Comparison of ENCODE assay signal across 8 cellular contexts in genomic region chr1:26827663-26828062, GRCh38. TPM values are rescaled to one million over a fixed set of nuclear protein-coding genes. Genes with fewer than 3 reads are reported as not detected.
DNase-seq lines count a peak whose midpoint lies in the region; ATAC-seq, FAIRE-seq and TF ChIP-seq lines count a peak whose summit lies in the region.
"Had no signal": no experiment of that assay in that cellular context is flagged by ENCODE, and none has a peak within 500 bp of the region (broad histone marks: within the 10 kb centered on the region; RNA-seq: fewer than 3 reads in every experiment).

No MANE protein-coding gene starts in this region.

- no peak for TF ChIP-seq POLR2A in H54 (IDR thresholded peaks at IDR 0.05; ENCODE audit: low read depth, low read length)

- H3K27ac ChIP-seq in iPS-18a (ENCODE audit: low read length): no peak overlapping the region
- H3K27ac ChIP-seq: epithelial cell of prostate had no signal

- no peaks in the 10 kb centered on the region for H3K27me3 Mint-ChIP-seq in activated T-helper 17 cell treated with anti-CD3 and anti-CD28 coated beads, Interleukin-2, amount 50 U/mL, for 72 hours

- H3K9ac ChIP-seq in iPS-18a (ENCODE audit: low read length): no peak overlapping the region

- H3K4me3 ChIP-seq in HFF-Myc (replicated peaks; ENCODE audit: low read depth, low read length) (peak overlapping the region; percentile 66), iPS-18a (ENCODE audit: low read length) (peak overlapping the region; percentile 55)

- ATAC-seq in activated T-helper 17 cell treated with anti-CD3 and anti-CD28 coated beads, Interleukin-2, amount 50 U/mL, for 72 hours (replicated peaks): no peak
- no peak for ATAC-seq in stimulated activated effector memory CD8-positive, alpha-beta T cell treated with anti-CD3 and anti-CD28 coated beads, Interleukin-12 subunit alpha, Interleukin-12 subunit beta, amount 100 ng/mL, for 72 hours
- ATAC-seq in GM18873 (IDR thresholded peaks at IDR 0.05; ENCODE audit: low FRiP score, unreplicated experiment): no peak

- TF ChIP-seq CTCF in HFF-Myc (IDR thresholded peaks at IDR 0.05; ENCODE audit: low read depth, low read length, missing control alignments): no peak
- TF ChIP-seq CTCF in GM10266 (IDR thresholded peaks at IDR 0.05; ENCODE audit: control insufficient read depth, insufficient read depth, low read depth, missing control alignments): no peak

- FAIRE-seq in H54 (lab: Jason Lieb, UNC): no peak

- H3K4me1 Mint-ChIP-seq in activated T-helper 17 cell treated with anti-CD3 and anti-CD28 coated beads, Interleukin-2, amount 50 U/mL, for 72 hours: peaks cover 46% of the 10 kb centered on the region
- H3K4me1 Mint-ChIP-seq in stimulated activated effector memory CD8-positive, alpha-beta T cell treated with anti-CD3 and anti-CD28 coated beads, Interleukin-12 subunit alpha, Interleukin-12 subunit beta, amount 100 ng/mL, for 72 hours: peaks cover 61% of the 10 kb centered on the region

- H3K9me3 ChIP-seq in iPS-18a (ENCODE audit: control insufficient read depth, low read depth, low read length): no peaks in the 10 kb centered on the region

- H3K27me3 ChIP-seq in iPS-18a (ENCODE audit: control insufficient read depth, insufficient read depth, low read length): no peaks in the 10 kb centered on the region

- peaks cover 4% of the 10 kb centered on the region for H3K36me3 ChIP-seq in iPS-18a (ENCODE audit: control insufficient read depth, low read depth, low read length)

- H3K4me1 ChIP-seq in iPS-18a (ENCODE audit: control insufficient read depth, low read depth, low read length): peaks cover 5% of the 10 kb centered on the region

- H3K27ac Mint-ChIP-seq in activated T-helper 17 cell treated with anti-CD3 and anti-CD28 coated beads, Interleukin-2, amount 50 U/mL, for 72 hours: peak overlapping the region; percentile 99
- peak overlapping the region; percentile 96 for H3K27ac Mint-ChIP-seq in stimulated activated effector memory CD8-positive, alpha-beta T cell treated with anti-CD3 and anti-CD28 coated beads, Interleukin-12 subunit alpha, Interleukin-12 subunit beta, amount 100 ng/mL, for 72 hours

- peaks cover 64% of the 10 kb centered on the region for H3K36me3 Mint-ChIP-seq in activated T-helper 17 cell treated with anti-CD3 and anti-CD28 coated beads, Interleukin-2, amount 50 U/mL, for 72 hours (ENCODE audit: low read depth)
- H3K36me3 Mint-ChIP-seq in stimulated activated effector memory CD8-positive, alpha-beta T cell treated with anti-CD3 and anti-CD28 coated beads, Interleukin-12 subunit alpha, Interleukin-12 subunit beta, amount 100 ng/mL, for 72 hours: peaks cover 44% of the 10 kb centered on the region

- DNase-seq in HFF-Myc (ENCODE audit: extremely low read depth, low read depth) (no peak), GM10266 (ENCODE audit: extremely low spot score) (no peak), H54 (ENCODE audit: insufficient read length, low spot score) (no peak)
- DNase-seq in stimulated activated effector memory CD8-positive, alpha-beta T cell treated with anti-CD3 and anti-CD28 coated beads, Interleukin-12 subunit alpha, Interleukin-12 subunit beta, amount 100 ng/mL, for 72 hours (ENCODE audit: low spot score in 2 of 2): no peak

- H3K9me3 Mint-ChIP-seq in activated T-helper 17 cell treated with anti-CD3 and anti-CD28 coated beads, Interleukin-2, amount 50 U/mL, for 72 hours: no peaks in the 10 kb centered on the region
- H3K9me3 Mint-ChIP-seq in stimulated activated effector memory CD8-positive, alpha-beta T cell treated with anti-CD3 and anti-CD28 coated beads, Interleukin-12 subunit alpha, Interleukin-12 subunit beta, amount 100 ng/mL, for 72 hours: no peaks in the 10 kb centered on the region

- H3K4me3 Mint-ChIP-seq in activated T-helper 17 cell treated with anti-CD3 and anti-CD28 coated beads, Interleukin-2, amount 50 U/mL, for 72 hours: peak overlapping the region; percentile 99
- H3K4me3 Mint-ChIP-seq in stimulated activated effector memory CD8-positive, alpha-beta T cell treated with anti-CD3 and anti-CD28 coated beads, Interleukin-12 subunit alpha, Interleukin-12 subunit beta, amount 100 ng/mL, for 72 hours: peak overlapping the region; percentile 93

RNA-seq across cellular contexts. Expression of gene ZDHHC18, which starts 1.2 kb away (rescaled TPM):
- 10 to 100 TPM; 84.3 to 86.1 TPM for total RNA-seq in activated T-helper 17 cell treated with anti-CD3 and anti-CD28 coated beads, Interleukin-2, amount 50 U/mL, for 72 hours

RNA-seq across cellular contexts. Expression of gene SFN, which starts 35.3 kb away (rescaled TPM):
- total RNA-seq in activated T-helper 17 cell treated with anti-CD3 and anti-CD28 coated beads, Interleukin-2, amount 50 U/mL, for 72 hours: 1 to 10 TPM; 4.3 to 4.7 TPM

RNA-seq across cellular contexts. Expression of gene PIGV, which starts 39.9 kb away (rescaled TPM):
- total RNA-seq in activated T-helper 17 cell treated with anti-CD3 and anti-CD28 coated beads, Interleukin-2, amount 50 U/mL, for 72 hours: 10 to 100 TPM; 14.0 to 18.1 TPM
